In genomic region chr11:827146-827860, GRCh38 we compare ENCODE assay signal across 1 cellular context.
TF ChIP-seq lines count a peak whose summit lies in the region.

No MANE protein-coding gene starts in this region.

TF ChIP-seq in GM12878, 131 proteins besides CTCF, POLR2A, EP300 and RAD21:
- no peak for TF ChIP-seq IRF4 (IDR thresholded peaks at IDR 0.05; ENCODE audit: low read depth, low read length)
- TF ChIP-seq, protein P1, sequence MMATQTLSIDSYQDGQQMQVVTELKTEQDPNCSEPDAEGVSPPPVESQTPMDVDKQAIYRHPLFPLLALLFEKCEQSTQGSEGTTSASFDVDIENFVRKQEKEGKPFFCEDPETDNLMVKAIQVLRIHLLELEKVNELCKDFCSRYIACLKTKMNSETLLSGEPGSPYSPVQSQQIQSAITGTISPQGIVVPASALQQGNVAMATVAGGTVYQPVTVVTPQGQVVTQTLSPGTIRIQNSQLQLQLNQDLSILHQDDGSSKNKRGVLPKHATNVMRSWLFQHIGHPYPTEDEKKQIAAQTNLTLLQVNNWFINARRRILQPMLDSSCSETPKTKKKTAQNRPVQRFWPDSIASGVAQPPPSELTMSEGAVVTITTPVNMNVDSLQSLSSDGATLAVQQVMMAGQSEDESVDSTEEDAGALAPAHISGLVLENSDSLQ (IDR thresholded peaks at IDR 0.05): no peak; the same call in 1 of the 2 replicates
- no peak for TF ChIP-seq WRNIP1 (IDR thresholded peaks at IDR 0.05; ENCODE audit: borderline replicate concordance, low read depth, low read length)
- peak; percentile 54 to 88; a peak in 3 of 4 replicates for TF ChIP-seq BHLHE40 (IDR thresholded peaks at IDR 0.05; ENCODE audit: borderline replicate concordance in 1 of 2, low read depth in 2 of 2, low read length in 1 of 2)
- TF ChIP-seq, protein P2, sequence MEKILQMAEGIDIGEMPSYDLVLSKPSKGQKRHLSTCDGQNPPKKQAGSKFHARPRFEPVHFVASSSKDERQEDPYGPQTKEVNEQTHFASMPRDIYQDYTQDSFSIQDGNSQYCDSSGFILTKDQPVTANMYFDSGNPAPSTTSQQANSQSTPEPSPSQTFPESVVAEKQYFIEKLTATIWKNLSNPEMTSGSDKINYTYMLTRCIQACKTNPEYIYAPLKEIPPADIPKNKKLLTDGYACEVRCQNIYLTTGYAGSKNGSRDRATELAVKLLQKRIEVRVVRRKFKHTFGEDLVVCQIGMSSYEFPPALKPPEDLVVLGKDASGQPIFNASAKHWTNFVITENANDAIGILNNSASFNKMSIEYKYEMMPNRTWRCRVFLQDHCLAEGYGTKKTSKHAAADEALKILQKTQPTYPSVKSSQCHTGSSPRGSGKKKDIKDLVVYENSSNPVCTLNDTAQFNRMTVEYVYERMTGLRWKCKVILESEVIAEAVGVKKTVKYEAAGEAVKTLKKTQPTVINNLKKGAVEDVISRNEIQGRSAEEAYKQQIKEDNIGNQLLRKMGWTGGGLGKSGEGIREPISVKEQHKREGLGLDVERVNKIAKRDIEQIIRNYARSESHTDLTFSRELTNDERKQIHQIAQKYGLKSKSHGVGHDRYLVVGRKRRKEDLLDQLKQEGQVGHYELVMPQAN (conservative IDR thresholded peaks at IDR 0.05): peak; percentile 77
- peak; percentile 24 for TF ChIP-seq HDAC6 (IDR thresholded peaks at IDR 0.05; ENCODE audit: unreplicated experiment)
- TF ChIP-seq CREB1 (IDR thresholded peaks at IDR 0.05; ENCODE audit: low read depth): 0 out of 2 replicates have a peak, but pooled peaks have one; percentile 8
- no peak for TF ChIP-seq ZZZ3 (IDR thresholded peaks at IDR 0.05; ENCODE audit: control insufficient read depth, insufficient read length, low read depth)
- peak; percentile 24; the same call in 1 of the 2 replicates for TF ChIP-seq EED (IDR thresholded peaks at IDR 0.05; ENCODE audit: low read depth)
- peak; percentile 86; the same call in 1 of the 2 replicates for TF ChIP-seq HDGF (IDR thresholded peaks at IDR 0.05)
- 0 out of 2 replicates have a peak, but pooled peaks have one; percentile 52 for TF ChIP-seq ZNF207 (IDR thresholded peaks at IDR 0.05; ENCODE audit: borderline replicate concordance)
- TF ChIP-seq, protein P3, sequence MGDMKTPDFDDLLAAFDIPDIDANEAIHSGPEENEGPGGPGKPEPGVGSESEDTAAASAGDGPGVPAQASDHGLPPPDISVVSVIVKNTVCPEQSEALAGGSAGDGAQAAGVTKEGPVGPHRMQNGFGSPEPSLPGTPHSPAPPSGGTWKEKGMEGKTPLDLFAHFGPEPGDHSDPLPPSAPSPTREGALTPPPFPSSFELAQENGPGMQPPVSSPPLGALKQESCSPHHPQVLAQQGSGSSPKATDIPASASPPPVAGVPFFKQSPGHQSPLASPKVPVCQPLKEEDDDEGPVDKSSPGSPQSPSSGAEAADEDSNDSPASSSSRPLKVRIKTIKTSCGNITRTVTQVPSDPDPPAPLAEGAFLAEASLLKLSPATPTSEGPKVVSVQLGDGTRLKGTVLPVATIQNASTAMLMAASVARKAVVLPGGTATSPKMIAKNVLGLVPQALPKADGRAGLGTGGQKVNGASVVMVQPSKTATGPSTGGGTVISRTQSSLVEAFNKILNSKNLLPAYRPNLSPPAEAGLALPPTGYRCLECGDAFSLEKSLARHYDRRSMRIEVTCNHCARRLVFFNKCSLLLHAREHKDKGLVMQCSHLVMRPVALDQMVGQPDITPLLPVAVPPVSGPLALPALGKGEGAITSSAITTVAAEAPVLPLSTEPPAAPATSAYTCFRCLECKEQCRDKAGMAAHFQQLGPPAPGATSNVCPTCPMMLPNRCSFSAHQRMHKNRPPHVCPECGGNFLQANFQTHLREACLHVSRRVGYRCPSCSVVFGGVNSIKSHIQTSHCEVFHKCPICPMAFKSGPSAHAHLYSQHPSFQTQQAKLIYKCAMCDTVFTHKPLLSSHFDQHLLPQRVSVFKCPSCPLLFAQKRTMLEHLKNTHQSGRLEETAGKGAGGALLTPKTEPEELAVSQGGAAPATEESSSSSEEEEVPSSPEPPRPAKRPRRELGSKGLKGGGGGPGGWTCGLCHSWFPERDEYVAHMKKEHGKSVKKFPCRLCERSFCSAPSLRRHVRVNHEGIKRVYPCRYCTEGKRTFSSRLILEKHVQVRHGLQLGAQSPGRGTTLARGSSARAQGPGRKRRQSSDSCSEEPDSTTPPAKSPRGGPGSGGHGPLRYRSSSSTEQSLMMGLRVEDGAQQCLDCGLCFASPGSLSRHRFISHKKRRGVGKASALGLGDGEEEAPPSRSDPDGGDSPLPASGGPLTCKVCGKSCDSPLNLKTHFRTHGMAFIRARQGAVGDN (IDR thresholded peaks at IDR 0.05): peak; percentile 55; the same call in 1 of the 2 replicates
- TF ChIP-seq SMARCA5 (IDR thresholded peaks at IDR 0.05): no peak
- peak; percentile 42; the same call in 1 of the 2 replicates for TF ChIP-seq NR2F1 (conservative IDR thresholded peaks at IDR 0.05)
- TF ChIP-seq CREM (IDR thresholded peaks at IDR 0.05; ENCODE audit: low read depth): no peak
- TF ChIP-seq TCF3 (IDR thresholded peaks at IDR 0.05; ENCODE audit: borderline replicate concordance, insufficient read depth, low read depth, low read length): 0 out of 2 replicates have a peak, but pooled peaks have one; percentile 10
- peak; percentile 52 for TF ChIP-seq MYC (IDR thresholded peaks at IDR 0.05; ENCODE audit: insufficient read depth, insufficient read length, insufficient replicate concordance, low read length, severe bottlenecking)
- peak; percentile 45 to 49; a peak in 3 of 4 replicates for TF ChIP-seq IKZF2 (IDR thresholded peaks at IDR 0.05)
- no peak for TF ChIP-seq SREBF2 (IDR thresholded peaks at IDR 0.05; ENCODE audit: low read length)
- TF ChIP-seq MEF2B (IDR thresholded peaks at IDR 0.05; ENCODE audit: partially characterized antibody, poor library complexity, severe bottlenecking): peak; percentile 78
- peak; percentile 70 for TF ChIP-seq IKZF1 (conservative IDR thresholded peaks at IDR 0.05)
- no peak for TF ChIP-seq YBX1 (IDR thresholded peaks at IDR 0.05)
- TF ChIP-seq, protein P4, sequence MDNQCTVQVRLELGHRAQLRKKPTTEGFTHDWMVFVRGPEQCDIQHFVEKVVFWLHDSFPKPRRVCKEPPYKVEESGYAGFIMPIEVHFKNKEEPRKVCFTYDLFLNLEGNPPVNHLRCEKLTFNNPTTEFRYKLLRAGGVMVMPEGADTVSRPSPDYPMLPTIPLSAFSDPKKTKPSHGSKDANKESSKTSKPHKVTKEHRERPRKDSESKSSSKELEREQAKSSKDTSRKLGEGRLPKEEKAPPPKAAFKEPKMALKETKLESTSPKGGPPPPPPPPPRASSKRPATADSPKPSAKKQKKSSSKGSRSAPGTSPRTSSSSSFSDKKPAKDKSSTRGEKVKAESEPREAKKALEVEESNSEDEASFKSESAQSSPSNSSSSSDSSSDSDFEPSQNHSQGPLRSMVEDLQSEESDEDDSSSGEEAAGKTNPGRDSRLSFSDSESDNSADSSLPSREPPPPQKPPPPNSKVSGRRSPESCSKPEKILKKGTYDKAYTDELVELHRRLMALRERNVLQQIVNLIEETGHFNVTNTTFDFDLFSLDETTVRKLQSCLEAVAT (IDR thresholded peaks at IDR 0.05): peak; percentile 48; the same call in 1 of the 2 replicates
- peak; percentile 22; the same call in 1 of the 2 replicates for TF ChIP-seq RELB (IDR thresholded peaks at IDR 0.05; ENCODE audit: low read depth)
- peak; percentile 96 for TF ChIP-seq GATAD2B (conservative IDR thresholded peaks at IDR 0.05; ENCODE audit: low read depth)
- TF ChIP-seq DPF2 (IDR thresholded peaks at IDR 0.05): peak; percentile 85
- TF ChIP-seq ATF7 (IDR thresholded peaks at IDR 0.05; ENCODE audit: low read depth): no peak
- 0 out of 2 replicates have a peak, but pooled peaks have one; percentile 63 for TF ChIP-seq CHD2 (IDR thresholded peaks at IDR 0.05; ENCODE audit: borderline replicate concordance, low read depth, low read length)
- 0 out of 2 replicates have a peak, but pooled peaks have one; percentile 37 for TF ChIP-seq NBN (IDR thresholded peaks at IDR 0.05)
